ENCODE assay signal across 10 cellular contexts in genomic region chr17:82590881-82591539, GRCh38. TPM values are rescaled to one million over a fixed set of nuclear protein-coding genes. Genes with fewer than 3 reads are reported as not detected.
DNase-seq lines count a peak whose midpoint lies in the region; ATAC-seq, FAIRE-seq and TF ChIP-seq lines count a peak whose summit lies in the region.
"Had no signal": no experiment of that assay in that cellular context is flagged by ENCODE, and none has a peak within 500 bp of the region (broad histone marks: within the 10 kb centered on the region; RNA-seq: fewer than 3 reads in every experiment).

No MANE protein-coding gene starts in this region.

- peaks cover 7% of the 10 kb centered on the region for H3K36me3 Mint-ChIP-seq in natural killer cell

- WGBS in aorta, 2 donors, result 43% methylated on average over 17 of the region's 17 CpGs

- TF ChIP-seq CTCF in dorsolateral prefrontal cortex (IDR thresholded peaks at IDR 0.05 in 54 of 56, conservative IDR thresholded peaks at IDR 0.05 in 2 of 56; ENCODE audit: low read depth in 1 of 56, partially characterized antibody in 56 of 56), result no peak
- TF ChIP-seq CTCF in natural killer cell (IDR thresholded peaks at IDR 0.05), result no peak

- H3K4me1 ChIP-seq in aorta (ENCODE audit: control insufficient read depth in 1 of 2, insufficient read depth in 2 of 2, low read length in 2 of 2), result no peaks in the 10 kb centered on the region

- no peaks in the 10 kb centered on the region for H3K9me3 ChIP-seq in aorta (ENCODE audit: control insufficient read depth, low read length)

- intact Hi-C loops in Right ventricle myocardium inferior (cut with DNase I) (no loop called here), cardiac septum (cut with DNase I) (loop anchor here (5.0 kb wide), 2 partner anchors 56 to 254 kb away; partner anchors contain the start of gene WDR45B), dorsolateral prefrontal cortex (cut with DNase I) (loop anchor here in 1 of 2 donors (5.0 kb wide), 2 partner anchors 34 to 56 kb away; partner anchors contain the start of gene WDR45B), natural killer cell (cut with micrococcal nuclease) (no loop called here), aorta (cut with DNase I) (loop anchor here in 1 of 2 donors (5.0 kb wide), 1 partner anchor 56 kb away; the partner anchor contains the start of gene WDR45B)

- peaks cover 0 to 2% of the 10 kb centered on the region in 2 donors for H3K36me3 ChIP-seq in aorta (ENCODE audit: control insufficient read depth in 1 of 2, insufficient read depth in 2 of 2, low read length in 1 of 2)

- H3K4me3 ChIP-seq in dorsolateral prefrontal cortex (peak overlapping the region in 3 of 59 donors; percentile 16 to 20 (median 19)), aorta (ENCODE audit: low read length in 2 of 2) (no peak overlapping the region)
- H3K4me3 ChIP-seq: lung had no signal

- H3K9me3 Mint-ChIP-seq in natural killer cell, result no peaks in the 10 kb centered on the region

- no peak overlapping the region for H3K4me3 Mint-ChIP-seq in natural killer cell

- H3K27me3 Mint-ChIP-seq in natural killer cell (ENCODE audit: low read depth in 2 of 2), result no peaks in the 10 kb centered on the region

- DNase-seq in Right ventricle myocardium inferior (ENCODE audit: missing footprints) (no peak), cardiac septum (ENCODE audit: low spot score) (no peak), dorsolateral prefrontal cortex (no peak), natural killer cell (no peak), aorta (peak in 1 of 2 donors; percentile 74), 8988T (no peak), HTR-8/SVneo (ENCODE audit: insufficient read length, low spot score) (no peak)
- DNase-seq: NCI-H524 treated with DMSO at 0.1 percent for 48 hours had no signal

- no peak for FAIRE-seq in HTR-8/SVneo (lab: Jason Lieb, UNC)

- H3K27me3 ChIP-seq in dorsolateral prefrontal cortex, result no peaks in the 10 kb centered on the region
- H3K27me3 ChIP-seq in aorta (ENCODE audit: control insufficient read depth in 1 of 2, insufficient read depth in 2 of 2, low read length in 1 of 2), result no peaks in the 10 kb centered on the region

- peak overlapping the region; percentile 97 to 98 for H3K27ac Mint-ChIP-seq in natural killer cell

- H3K27ac ChIP-seq in dorsolateral prefrontal cortex, result peak overlapping the region; percentile 95 to 100 (median 100)
- peak overlapping the region in 1 of 2 donors; percentile 1 for H3K27ac ChIP-seq in aorta (ENCODE audit: low read depth in 1 of 2, low read length in 2 of 2)

- peak; percentile 6 for ATAC-seq in Right ventricle myocardium inferior
- no peak for ATAC-seq in natural killer cell
- peak; percentile 11 for ATAC-seq in aorta (ENCODE audit: low FRiP score)
- no peak for ATAC-seq in GM21619 (IDR thresholded peaks at IDR 0.05; ENCODE audit: unreplicated experiment)

- H3K4me1 Mint-ChIP-seq in natural killer cell, result peaks cover 33 to 41% of the 10 kb centered on the region in 2 donors

RNA-seq across cellular contexts. Expression of gene WDR45B, which starts 57.2 kb away (rescaled TPM):
- total RNA-seq in Right ventricle myocardium inferior (38.0 TPM), cardiac septum (45.4 TPM), dorsolateral prefrontal cortex (100 to 1,000 TPM in 7 of 120 experiments, 10 to 100 TPM in 113; 61.0 to 110 (median 83.4) TPM), natural killer cell (100 to 1,000 TPM in 1 of 3 donors, 10 to 100 TPM in 2; 81.8 to 112 (median 94.6) TPM), aorta (10 to 100 TPM; 60.4 to 75.4 TPM)
- 10 to 100 TPM; 34.7 to 54.4 TPM for polyA plus RNA-seq in aorta

Comparison
In these comparisons a context has a peak if more than half of its experiments do, and no peak if none do; other contexts are left out.
1. ATAC-seq: peak in Right ventricle myocardium inferior (single experiment) and aorta (single experiment); none in natural killer cell (0 of 3) and GM21619 (single experiment).